Comparison of ENCODE assay signal across 9 cellular contexts in the genomic region with DNA sequence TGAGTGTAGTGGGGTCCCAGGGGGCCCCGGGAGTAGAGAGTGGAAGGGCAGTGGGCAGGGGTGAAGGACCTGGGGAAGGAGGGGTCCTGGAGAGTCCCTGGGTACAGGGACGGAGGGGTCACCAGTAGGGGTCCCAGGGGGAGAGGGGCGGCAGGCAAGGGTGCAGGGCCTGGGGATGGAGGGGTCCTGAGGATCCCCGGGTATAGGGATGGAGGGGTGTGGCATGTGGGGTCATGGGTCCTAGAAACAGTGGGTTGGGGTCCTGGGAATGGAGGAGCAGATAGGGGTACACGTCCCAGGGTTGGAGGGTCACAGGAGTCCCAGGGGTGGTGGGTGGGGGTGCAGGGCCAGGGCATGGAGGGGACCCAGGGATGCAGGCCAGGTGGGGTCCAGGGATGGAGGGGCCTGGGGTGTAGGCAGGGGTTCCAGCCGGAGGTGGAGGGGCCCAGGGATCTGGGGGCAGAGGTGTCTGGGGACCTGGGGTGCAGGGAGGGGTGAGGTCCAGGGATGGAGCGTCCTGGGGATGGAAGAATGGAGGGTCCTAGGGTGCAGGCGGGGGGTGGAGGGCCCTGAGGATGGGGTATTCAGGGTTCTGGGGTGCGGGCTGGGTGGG. TPM values are rescaled to one million over a fixed set of nuclear protein-coding genes. Genes with fewer than 3 reads are reported as not detected.
DNase-seq lines count a peak whose midpoint lies in the region; ATAC-seq and TF ChIP-seq lines count a peak whose summit lies in the region.
"Had no signal": no experiment of that assay in that cellular context is flagged by ENCODE, and none has a peak within 500 bp of the region (broad histone marks: within the 10 kb centered on the region; RNA-seq: fewer than 3 reads in every experiment).

No MANE protein-coding gene starts in this region.

- no peak overlapping the region for H4K8ac ChIP-seq in H9 (replicated peaks; ENCODE audit: insufficient read length, low read depth, low read length)

- H4K91ac ChIP-seq in H9 (ENCODE audit: insufficient read length, low read depth, low read length), result no peak overlapping the region

- H3K4me1 ChIP-seq in H9 (ENCODE audit: insufficient read depth, low read length), result no peaks in the 10 kb centered on the region
- peaks cover 3% of the 10 kb centered on the region for H3K4me1 ChIP-seq in smooth muscle cell (ENCODE audit: low read depth)

- H2AK5ac ChIP-seq in H9 (ENCODE audit: insufficient read length, low read length), result no peak overlapping the region

- no peak overlapping the region for H3K4me2 ChIP-seq in H9 (ENCODE audit: insufficient read depth, insufficient read length, low read length)
- peak overlapping the region; percentile 90 for H3K4me2 ChIP-seq in smooth muscle cell

- TF ChIP-seq CTCF in H9 (conservative IDR thresholded peaks at IDR 0.05) (no peak), foreskin fibroblast (IDR thresholded peaks at IDR 0.05; ENCODE audit: low read depth, low read length) (no peak), smooth muscle cell (IDR thresholded peaks at IDR 0.05; ENCODE audit: borderline replicate concordance, insufficient read depth, poor library complexity, severe bottlenecking) (no peak)

- H2BK120ac ChIP-seq in H9 (ENCODE audit: low read depth, low read length, poor library complexity, severe bottlenecking), result no peak overlapping the region

- H3K27ac ChIP-seq in H9 (ENCODE audit: insufficient read length, low read depth, low read length) (no peak overlapping the region), smooth muscle cell (ENCODE audit: low read depth) (no peak overlapping the region)

- no peak overlapping the region for H3K9ac ChIP-seq in H9 (ENCODE audit: extremely low read depth, insufficient read length, low read length)
- H3K9ac ChIP-seq in smooth muscle cell (ENCODE audit: low read depth), result no peak overlapping the region

- peak overlapping the region; percentile 66 to 76; a peak in 4 of 5 replicates for H3K4me3 Mint-ChIP-seq in H9
- H3K4me3 Mint-ChIP-seq in activated CD4-positive, alpha-beta memory T cell treated with anti-CD3 and anti-CD28 coated beads for 36 hours, result peak overlapping the region; percentile 65

- peaks cover 5 to 17% of the 10 kb centered on the region in 2 experiments; a peak in 3 of 4 replicates for H3K4me1 Mint-ChIP-seq in H9
- H3K4me1 Mint-ChIP-seq in activated CD4-positive, alpha-beta memory T cell treated with anti-CD3 and anti-CD28 coated beads for 36 hours (ENCODE audit: low read depth), result peaks cover 14% of the 10 kb centered on the region

- H2BK5ac ChIP-seq in H9 (ENCODE audit: insufficient read length, low read length), result no peak overlapping the region

- POLR2A ChIA-PET in activated CD4-positive, alpha-beta memory T cell treated with anti-CD3 and anti-CD28 coated beads for 36 hours (lab: Charles Lee), result no interaction called here

- no peak overlapping the region for H3K14ac ChIP-seq in H9 (ENCODE audit: insufficient read depth, low read length)

- H2AFZ ChIP-seq in H9 (ENCODE audit: low read length) (no peak overlapping the region), smooth muscle cell (ENCODE audit: low read depth) (no peak overlapping the region)

- no peak overlapping the region for H3K18ac ChIP-seq in H9 (ENCODE audit: insufficient read length, low read depth, low read length)

- H3K27me3 ChIP-seq in H9 (ENCODE audit: insufficient read depth, low read length) (no peaks in the 10 kb centered on the region), smooth muscle cell (ENCODE audit: low read depth) (no peaks in the 10 kb centered on the region)
- H3K27me3 ChIP-seq: neutrophil had no signal

- DNase-seq in H9 (no peak), foreskin fibroblast (no peak), smooth muscle cell (lab: John Stamatoyannopoulos, UW; ENCODE audit: unreplicated experiment) (no peak), midbrain (lab: John Stamatoyannopoulos, UW) (no peak)
- no peak for DNase-seq in activated CD4-positive, alpha-beta memory T cell treated with anti-CD3 and anti-CD28 coated beads for 36 hours
- DNase-seq in stimulated activated CD4-positive, alpha-beta T cell treated with anti-CD3 and anti-CD28 coated beads, Interleukin-2, amount 100 ng/mL, for 48 hours, result no peak

- H4K20me1 ChIP-seq in H9 (ENCODE audit: control insufficient read depth, insufficient read depth, insufficient read length) (no peaks in the 10 kb centered on the region), smooth muscle cell (ENCODE audit: low read depth) (peaks cover 16% of the 10 kb centered on the region)

- CTCF ChIA-PET in activated CD4-positive, alpha-beta memory T cell treated with anti-CD3 and anti-CD28 coated beads for 36 hours (lab: Charles Lee), result no interaction called here

- WGBS in H9 (ENCODE audit: extremely low coverage, insufficient read length, low lambda C conversion rate), result no CpG with 5 or more reads among the region's 9 CpGs
- WGBS in smooth muscle cell (ENCODE audit: low lambda C conversion rate), result 96% methylated on average over 4 of the region's 9 CpGs

- H3K9me3 ChIP-seq in H9 (ENCODE audit: control insufficient read depth, low read depth, low read length) (no peaks in the 10 kb centered on the region), smooth muscle cell (replicated peaks; ENCODE audit: low read depth) (no peaks in the 10 kb centered on the region)
- H3K9me3 ChIP-seq: neutrophil had no signal

- no peak overlapping the region for H3K56ac ChIP-seq in H9 (ENCODE audit: insufficient read length, low read depth, low read length)

- H3K27me3 Mint-ChIP-seq in H9 (ENCODE audit: low read depth), result no peaks in the 10 kb centered on the region
- H3K27me3 Mint-ChIP-seq in activated CD4-positive, alpha-beta memory T cell treated with anti-CD3 and anti-CD28 coated beads for 36 hours, result no peaks in the 10 kb centered on the region

- peaks cover 20 to 32% (median 28%) of the 10 kb centered on the region in 3 experiments; a peak in 6 of 7 replicates for H3K36me3 Mint-ChIP-seq in H9 (ENCODE audit: insufficient read depth in 1 of 3, low read depth in 3 of 3)
- peaks cover 3% of the 10 kb centered on the region for H3K36me3 Mint-ChIP-seq in activated CD4-positive, alpha-beta memory T cell treated with anti-CD3 and anti-CD28 coated beads for 36 hours

- ATAC-seq in HG02642 (IDR thresholded peaks at IDR 0.05; ENCODE audit: poor library complexity, unreplicated experiment), result no peak
- no peak for ATAC-seq in HG03280 (IDR thresholded peaks at IDR 0.05; ENCODE audit: unreplicated experiment)

- H3K79me2 ChIP-seq in H9 (ENCODE audit: insufficient read depth, low read length), result no peaks in the 10 kb centered on the region; the same call in 1 of the 2 replicates
- H3K79me2 ChIP-seq in smooth muscle cell (ENCODE audit: low read depth), result peaks cover 4% of the 10 kb centered on the region

- H3K4me3 ChIP-seq in foreskin fibroblast (ENCODE audit: low read depth in 1 of 2, low read length in 2 of 2) (peak overlapping the region; percentile 64 to 67), smooth muscle cell (no peak overlapping the region)

- H3K23ac ChIP-seq in H9 (ENCODE audit: insufficient read length, low read depth, low read length), result no peak overlapping the region

- no peak overlapping the region for H4K5ac ChIP-seq in H9 (ENCODE audit: insufficient read length, low read depth, low read length)

- H3K79me1 ChIP-seq in H9 (ENCODE audit: insufficient read depth, low read depth, low read length, poor library complexity, severe bottlenecking), result no peaks in the 10 kb centered on the region

- intact Hi-C loops in activated CD4-positive, alpha-beta memory T cell treated with anti-CD3 and anti-CD28 coated beads for 36 hours (cut with micrococcal nuclease), result no loop called here

- no peak overlapping the region for H2BK12ac ChIP-seq in H9 (ENCODE audit: insufficient read length, low read depth, low read length)

- no peak overlapping the region for H2BK20ac ChIP-seq in H9 (ENCODE audit: low read depth, low read length, poor library complexity, severe bottlenecking)

- H3T11ph ChIP-seq in H9 (ENCODE audit: low read length), result no peak overlapping the region

- H3K23me2 ChIP-seq in H9 (ENCODE audit: insufficient read length, low read depth, low read length, poor library complexity, severe bottlenecking), result peaks cover 4% of the 10 kb centered on the region

- no peaks in the 10 kb centered on the region for H3K36me3 ChIP-seq in smooth muscle cell (ENCODE audit: low read depth)
- H3K36me3 ChIP-seq: neutrophil had no signal

- no peak overlapping the region for H2BK15ac ChIP-seq in H9 (ENCODE audit: low read depth, low read length)

- H3K9me3 Mint-ChIP-seq in H9, result no peaks in the 10 kb centered on the region; a peak in 2 of 5 replicates
- no peaks in the 10 kb centered on the region for H3K9me3 Mint-ChIP-seq in activated CD4-positive, alpha-beta memory T cell treated with anti-CD3 and anti-CD28 coated beads for 36 hours

- H3K27ac Mint-ChIP-seq in H9, result no peak overlapping the region
- no peak overlapping the region for H3K27ac Mint-ChIP-seq in activated CD4-positive, alpha-beta memory T cell treated with anti-CD3 and anti-CD28 coated beads for 36 hours

- H3K4ac ChIP-seq in H9 (ENCODE audit: low read depth, low read length), result no peak overlapping the region

- H3F3A ChIP-seq in smooth muscle cell (ENCODE audit: low read depth), result no peaks in the 10 kb centered on the region

RNA-seq across cellular contexts. Expression of a gene that starts 1.3 kb away (rescaled TPM):
- total RNA-seq in H9 (2021), result 110 and 113 TPM in 2 replicates
- total RNA-seq in activated CD4-positive, alpha-beta memory T cell treated with anti-CD3 and anti-CD28 coated beads for 36 hours, result 10 to 100 TPM; 37.3 to 42.9 TPM
- total RNA-seq in smooth muscle cell, result 37.8 and 45.2 TPM in 2 replicates
- polyA plus RNA-seq in smooth muscle cell, result 63.2 and 69.8 TPM in 2 replicates

RNA-seq across cellular contexts. Expression of a gene that starts 36.9 kb away (rescaled TPM):
- total RNA-seq in H9 (2021) (153 and 154 TPM in 2 replicates), smooth muscle cell (30.1 and 43.6 TPM in 2 replicates)
- total RNA-seq in activated CD4-positive, alpha-beta memory T cell treated with anti-CD3 and anti-CD28 coated beads for 36 hours, result 100 to 1,000 TPM; 143 to 157 TPM
- 44.7 and 80.1 TPM in 2 replicates for polyA plus RNA-seq in smooth muscle cell
